Comparison of ENCODE assay signal across 1 cellular context in the genomic region with DNA sequence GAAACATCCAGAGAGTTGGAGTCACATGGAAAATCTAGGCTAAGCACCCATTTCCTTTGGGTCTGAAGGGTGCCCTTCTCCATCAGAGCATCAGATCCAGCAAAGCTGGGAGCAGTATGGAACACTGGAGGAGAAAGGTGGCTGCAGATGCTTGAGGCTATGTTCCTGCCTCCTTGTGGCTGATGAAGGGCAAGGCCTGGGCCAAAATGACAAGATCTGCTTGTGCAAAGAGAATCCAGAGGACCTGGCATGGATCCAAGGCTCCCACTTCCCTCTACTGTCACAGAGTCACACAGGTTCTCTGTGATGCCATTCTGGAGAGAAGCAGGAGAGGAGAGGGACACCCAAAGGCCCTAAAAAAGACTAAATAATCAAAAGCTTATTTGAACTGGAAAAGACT.
TF ChIP-seq lines count a peak whose summit lies in the region.

No MANE protein-coding gene starts in this region.

TF ChIP-seq in GM23338, 12 proteins besides CTCF, POLR2A, EP300 and RAD21 (continued from another document):
- TF ChIP-seq EZH2 (IDR thresholded peaks at IDR 0.05; ENCODE audit: low read depth, unreplicated experiment), result no peak
- TF ChIP-seq ZNF114 (CRISPR knock-in tag; IDR thresholded peaks at IDR 0.05), result no peak
- TF ChIP-seq, protein P1, sequence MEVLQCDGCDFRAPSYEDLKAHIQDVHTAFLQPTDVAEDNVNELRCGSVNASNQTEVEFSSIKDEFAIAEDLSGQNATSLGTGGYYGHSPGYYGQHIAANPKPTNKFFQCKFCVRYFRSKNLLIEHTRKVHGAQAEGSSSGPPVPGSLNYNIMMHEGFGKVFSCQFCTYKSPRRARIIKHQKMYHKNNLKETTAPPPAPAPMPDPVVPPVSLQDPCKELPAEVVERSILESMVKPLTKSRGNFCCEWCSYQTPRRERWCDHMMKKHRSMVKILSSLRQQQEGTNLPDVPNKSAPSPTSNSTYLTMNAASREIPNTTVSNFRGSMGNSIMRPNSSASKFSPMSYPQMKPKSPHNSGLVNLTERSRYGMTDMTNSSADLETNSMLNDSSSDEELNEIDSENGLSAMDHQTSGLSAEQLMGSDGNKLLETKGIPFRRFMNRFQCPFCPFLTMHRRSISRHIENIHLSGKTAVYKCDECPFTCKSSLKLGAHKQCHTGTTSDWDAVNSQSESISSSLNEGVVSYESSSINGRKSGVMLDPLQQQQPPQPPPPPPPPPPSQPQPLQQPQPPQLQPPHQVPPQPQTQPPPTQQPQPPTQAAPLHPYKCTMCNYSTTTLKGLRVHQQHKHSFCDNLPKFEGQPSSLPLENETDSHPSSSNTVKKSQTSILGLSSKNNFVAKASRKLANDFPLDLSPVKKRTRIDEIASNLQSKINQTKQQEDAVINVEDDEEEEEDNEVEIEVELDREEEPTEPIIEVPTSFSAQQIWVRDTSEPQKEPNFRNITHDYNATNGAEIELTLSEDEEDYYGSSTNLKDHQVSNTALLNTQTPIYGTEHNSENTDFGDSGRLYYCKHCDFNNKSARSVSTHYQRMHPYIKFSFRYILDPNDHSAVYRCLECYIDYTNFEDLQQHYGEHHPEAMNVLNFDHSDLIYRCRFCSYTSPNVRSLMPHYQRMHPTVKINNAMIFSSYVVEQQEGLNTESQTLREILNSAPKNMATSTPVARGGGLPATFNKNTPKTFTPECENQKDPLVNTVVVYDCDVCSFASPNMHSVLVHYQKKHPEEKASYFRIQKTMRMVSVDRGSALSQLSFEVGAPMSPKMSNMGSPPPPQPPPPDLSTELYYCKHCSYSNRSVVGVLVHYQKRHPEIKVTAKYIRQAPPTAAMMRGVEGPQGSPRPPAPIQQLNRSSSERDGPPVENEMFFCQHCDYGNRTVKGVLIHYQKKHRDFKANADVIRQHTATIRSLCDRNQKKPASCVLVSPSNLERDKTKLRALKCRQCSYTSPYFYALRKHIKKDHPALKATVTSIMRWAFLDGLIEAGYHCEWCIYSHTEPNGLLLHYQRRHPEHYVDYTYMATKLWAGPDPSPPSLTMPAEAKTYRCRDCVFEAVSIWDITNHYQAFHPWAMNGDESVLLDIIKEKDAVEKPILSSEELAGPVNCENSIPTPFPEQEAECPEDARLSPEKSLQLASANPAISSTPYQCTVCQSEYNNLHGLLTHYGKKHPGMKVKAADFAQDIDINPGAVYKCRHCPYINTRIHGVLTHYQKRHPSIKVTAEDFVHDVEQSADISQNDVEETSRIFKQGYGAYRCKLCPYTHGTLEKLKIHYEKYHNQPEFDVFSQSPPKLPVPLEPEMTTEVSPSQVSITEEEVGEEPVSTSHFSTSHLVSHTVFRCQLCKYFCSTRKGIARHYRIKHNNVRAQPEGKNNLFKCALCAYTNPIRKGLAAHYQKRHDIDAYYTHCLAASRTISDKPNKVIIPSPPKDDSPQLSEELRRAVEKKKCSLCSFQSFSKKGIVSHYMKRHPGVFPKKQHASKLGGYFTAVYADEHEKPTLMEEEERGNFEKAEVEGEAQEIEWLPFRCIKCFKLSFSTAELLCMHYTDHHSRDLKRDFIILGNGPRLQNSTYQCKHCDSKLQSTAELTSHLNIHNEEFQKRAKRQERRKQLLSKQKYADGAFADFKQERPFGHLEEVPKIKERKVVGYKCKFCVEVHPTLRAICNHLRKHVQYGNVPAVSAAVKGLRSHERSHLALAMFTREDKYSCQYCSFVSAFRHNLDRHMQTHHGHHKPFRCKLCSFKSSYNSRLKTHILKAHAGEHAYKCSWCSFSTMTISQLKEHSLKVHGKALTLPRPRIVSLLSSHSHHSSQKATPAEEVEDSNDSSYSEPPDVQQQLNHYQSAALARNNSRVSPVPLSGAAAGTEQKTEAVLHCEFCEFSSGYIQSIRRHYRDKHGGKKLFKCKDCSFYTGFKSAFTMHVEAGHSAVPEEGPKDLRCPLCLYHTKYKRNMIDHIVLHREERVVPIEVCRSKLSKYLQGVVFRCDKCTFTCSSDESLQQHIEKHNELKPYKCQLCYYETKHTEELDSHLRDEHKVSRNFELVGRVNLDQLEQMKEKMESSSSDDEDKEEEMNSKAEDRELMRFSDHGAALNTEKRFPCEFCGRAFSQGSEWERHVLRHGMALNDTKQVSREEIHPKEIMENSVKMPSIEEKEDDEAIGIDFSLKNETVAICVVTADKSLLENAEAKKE (CRISPR knock-in tag; IDR thresholded peaks at IDR 0.05), result no peak
- TF ChIP-seq, protein P2, sequence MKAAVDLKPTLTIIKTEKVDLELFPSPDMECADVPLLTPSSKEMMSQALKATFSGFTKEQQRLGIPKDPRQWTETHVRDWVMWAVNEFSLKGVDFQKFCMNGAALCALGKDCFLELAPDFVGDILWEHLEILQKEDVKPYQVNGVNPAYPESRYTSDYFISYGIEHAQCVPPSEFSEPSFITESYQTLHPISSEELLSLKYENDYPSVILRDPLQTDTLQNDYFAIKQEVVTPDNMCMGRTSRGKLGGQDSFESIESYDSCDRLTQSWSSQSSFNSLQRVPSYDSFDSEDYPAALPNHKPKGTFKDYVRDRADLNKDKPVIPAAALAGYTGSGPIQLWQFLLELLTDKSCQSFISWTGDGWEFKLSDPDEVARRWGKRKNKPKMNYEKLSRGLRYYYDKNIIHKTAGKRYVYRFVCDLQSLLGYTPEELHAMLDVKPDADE (IDR thresholded peaks at IDR 0.05), result no peak
- TF ChIP-seq ZNF331 (CRISPR knock-in tag; IDR thresholded peaks at IDR 0.05; ENCODE audit: low read depth), result no peak
TF ChIP-seq in GM23338: peak in this region for 0.
